In genomic region chr10:104308439-104308903, GRCh38 we compare ENCODE assay signal across 10 cellular contexts. TPM values are rescaled to one million over a fixed set of nuclear protein-coding genes. Genes with fewer than 3 reads are reported as not detected.
DNase-seq lines count a peak whose midpoint lies in the region; ATAC-seq, FAIRE-seq and TF ChIP-seq lines count a peak whose summit lies in the region.
"Had no signal": no experiment of that assay in that cellular context is flagged by ENCODE, and none has a peak within 500 bp of the region (broad histone marks: within the 10 kb centered on the region; RNA-seq: fewer than 3 reads in every experiment).

No MANE protein-coding gene starts in this region.

- CTCF ChIA-PET in PC-3 (lab: Charles Lee): no interaction called here

- DNase-seq in iris pigment epithelial cell (ENCODE audit: low read depth): peak; percentile 14
- no peak for DNase-seq in DMS 273 (lab: John Stamatoyannopoulos, UW; ENCODE audit: unreplicated experiment)
- DNase-seq in frontal cortex (ENCODE audit: low spot score in 2 of 2): no peak
- DNase-seq in activated gamma-delta T cell (lab: John Stamatoyannopoulos, UW): no peak
- no peak for DNase-seq in PC-3
- DNase-seq: activated gamma-delta T cell treated with Interleukin-2 at 50 U/mL for 16 hours, NCI-H526 treated with DMSO at 0.1 percent for 48 hours had no signal

- H3K9me2 ChIP-seq in PC-3 (replicated peaks; ENCODE audit: low read length): no peaks in the 10 kb centered on the region

- H3K79me2 ChIP-seq in PC-3 (ENCODE audit: low read length): no peaks in the 10 kb centered on the region

- no peak for FAIRE-seq in frontal cortex (lab: Jason Lieb, UNC)

- no peaks in the 10 kb centered on the region for H3K9me3 ChIP-seq in PC-3 (ENCODE audit: low read length)

- no TSS peak for BruUV-seq in PC-3 (replicated peaks; lab: Mats Ljungman, UMichigan)

- no peak overlapping the region for H3K9ac ChIP-seq in PC-3 (ENCODE audit: low read length)

- intact Hi-C loops in PC-3 (cut with micrococcal nuclease): no loop called here

- H3K36me3 ChIP-seq in PC-3 (ENCODE audit: low read depth, low read length): peaks cover 11% of the 10 kb centered on the region

- H3K4me2 ChIP-seq in PC-3 (ENCODE audit: low read length): no peak overlapping the region

- no peaks in the 10 kb centered on the region for H4K20me1 ChIP-seq in PC-3 (ENCODE audit: low read length)

- no peak for TF ChIP-seq CTCF in PC-3 (conservative IDR thresholded peaks at IDR 0.05; ENCODE audit: low read depth, low read length)

- H3K27ac ChIP-seq in PC-3 (ENCODE audit: low read length): no peak overlapping the region

- peaks cover 30% of the 10 kb centered on the region for H3K4me1 ChIP-seq in PC-3 (ENCODE audit: insufficient read depth, low read length)

- ATAC-seq in GM18858 (IDR thresholded peaks at IDR 0.05; ENCODE audit: unreplicated experiment): peak; percentile 86
- peak; percentile 83 for ATAC-seq in GM21423 (IDR thresholded peaks at IDR 0.05; ENCODE audit: unreplicated experiment)
- peak; percentile 76 for ATAC-seq in HG03442 (IDR thresholded peaks at IDR 0.05; ENCODE audit: unreplicated experiment)
- ATAC-seq in PC-3: no peak

- no peak overlapping the region for H3K4me3 ChIP-seq in PC-3 (ENCODE audit: low read length)

- no peaks in the 10 kb centered on the region for H3F3A ChIP-seq in PC-3 (ENCODE audit: low read length, unreplicated experiment)

- POLR2A ChIA-PET in PC-3 (lab: Charles Lee; ENCODE audit: unreplicated experiment): no interaction called here

- H3K27me3 ChIP-seq in PC-3 (ENCODE audit: low read length): no peaks in the 10 kb centered on the region

- H2AFZ ChIP-seq in PC-3 (ENCODE audit: low read length): no peak overlapping the region

RNA-seq across cellular contexts. Expression of gene ITPRIP, which starts 29.8 kb away (rescaled TPM):
- total RNA-seq in frontal cortex (1.2 TPM), PC-3 (2014; rRNA removed) (7.0 and 10.3 TPM in 2 replicates)

RNA-seq across cellular contexts. Expression of gene GSTO2, which starts 39.5 kb away (rescaled TPM):
- total RNA-seq in frontal cortex: 2.4 TPM
- total RNA-seq in PC-3 (2014; rRNA removed): 8.1 and 13.8 TPM in 2 replicates

RNA-seq across cellular contexts. Expression of gene CFAP58, which starts 45.2 kb away (rescaled TPM):
- 1.2 TPM for total RNA-seq in frontal cortex
- 0.26 TPM in 1 of 2 replicates, not detected in the other for total RNA-seq in PC-3 (2014; rRNA removed)

RNA-seq across cellular contexts. Expression of gene GSTO1, which starts 53.8 kb away (rescaled TPM):
- total RNA-seq in frontal cortex (39.9 TPM), PC-3 (2014; rRNA removed) (38.2 and 46.0 TPM in 2 replicates)
